In genomic region chr6:71721642-71722041, GRCh38 we compare ENCODE assay signal across 19 cellular contexts.
DNase-seq lines count a peak whose midpoint lies in the region; ATAC-seq and TF ChIP-seq lines count a peak whose summit lies in the region.
"Had no signal": no experiment of that assay in that cellular context is flagged by ENCODE, and none has a peak within 500 bp of the region (broad histone marks: within the 10 kb centered on the region; RNA-seq: fewer than 3 reads in every experiment).

No MANE protein-coding gene starts in this region.

- WGBS in GM23248 (ENCODE audit: low coverage in 1 of 2, low lambda C conversion rate in 2 of 2, missing lambda C conversion rate in 2 of 2), 2 experiments, result 42 to 44% methylated on average over 1 of the region's 1 CpG

- in situ Hi-C loops in GM23248 (cut with MboI) (no loop called here), astrocyte of the cerebellum (cut with HindIII; ENCODE audit: low sequenced_read_pairs) (no loop called here)

- peak overlapping the region; percentile 1 for H3K4me2 ChIP-seq in GM23248 (ENCODE audit: unreplicated experiment)

- peak; percentile 45 for DNase-seq in AG20443 (ENCODE audit: low spot score)
- peak; percentile 59 for DNase-seq in GM23248
- DNase-seq in astrocyte of the cerebellum (ENCODE audit: low read depth), result peak; percentile 74
- peak; percentile 40 for DNase-seq in myocyte (ENCODE audit: low read depth)
- DNase-seq in foreskin keratinocyte, result no peak
- DNase-seq: activated B cell treated with CpG ODN at 0.5 μM for 24 hours; activated naive CD8-positive, alpha-beta T cell treated with anti-CD3 and anti-CD28 coated beads, Interleukin-2, amount 50 U/mL, for 24 hours; Karpas-422; lower lobe of right lung; naive thymus-derived CD4-positive, alpha-beta T cell; NCI-H2171 treated with DMSO at 0.1 percent for 48 hours; SIG-M5; stimulated activated CD4-positive, alpha-beta T cell treated with anti-CD3 and anti-CD28 coated beads, Interleukin-4, amount 100 ng/mL, for 24 hours; T-helper 2 cell had no signal

- no peak overlapping the region for H2AFZ ChIP-seq in GM23248
- H2AFZ ChIP-seq: parathyroid adenoma had no signal

- no peak for TF ChIP-seq CTCF in astrocyte of the cerebellum (IDR thresholded peaks at IDR 0.05; ENCODE audit: low read depth, low read length, missing control alignments)
- TF ChIP-seq CTCF in foreskin keratinocyte (conservative IDR thresholded peaks at IDR 0.05), result no peak

- no peaks in the 10 kb centered on the region for H3K27me3 ChIP-seq in GM23248 (replicated peaks; ENCODE audit: insufficient read depth)
- H3K27me3 ChIP-seq in foreskin keratinocyte, result no peaks in the 10 kb centered on the region

- no peaks in the 10 kb centered on the region for H3K79me2 ChIP-seq in GM23248 (ENCODE audit: insufficient read depth)
- H3K79me2 ChIP-seq: parathyroid adenoma had no signal

- ATAC-seq in foreskin keratinocyte (no peak), HG03045 (IDR thresholded peaks at IDR 0.05; ENCODE audit: unreplicated experiment) (no peak), GM18517 (IDR thresholded peaks at IDR 0.05; ENCODE audit: unreplicated experiment) (no peak)
- ATAC-seq: activated naive CD8-positive, alpha-beta T cell treated with anti-CD3 and anti-CD28 coated beads, Interleukin-2, amount 50 U/mL, for 24 hours; activated T-helper 17 cell treated with anti-CD3 and anti-CD28 coated beads, Interleukin-2, amount 50 U/mL, for 72 hours; lower lobe of right lung; naive thymus-derived CD4-positive, alpha-beta T cell had no signal

- no peaks in the 10 kb centered on the region for H3K9me2 ChIP-seq in GM23248 (ENCODE audit: insufficient read depth)

- H3K27ac ChIP-seq in GM23248 (0 out of 2 replicates have a peak overlapping the region, but pooled peaks have one; percentile 6), foreskin keratinocyte (no peak overlapping the region)
- H3K27ac ChIP-seq: lower lobe of right lung, parathyroid adenoma had no signal

- H3K36me3 ChIP-seq in GM23248 (ENCODE audit: low read depth), result no peaks in the 10 kb centered on the region
- H3K36me3 ChIP-seq: HAP-1, lower lobe of right lung had no signal

- H3F3A ChIP-seq in GM23248 (ENCODE audit: insufficient read depth), result 0 out of 2 replicates have a peak, but pooled peaks cover 4% of the 10 kb centered on the region

- H3K4me3 ChIP-seq in GM23248 (no peak overlapping the region), astrocyte of the cerebellum (ENCODE audit: low read depth, low read length) (no peak overlapping the region)
- H3K4me3 ChIP-seq: HAP-1, lower lobe of right lung had no signal

- H3K4me1 ChIP-seq in GM23248 (ENCODE audit: insufficient read depth), result peaks cover 18% of the 10 kb centered on the region
- H3K4me1 ChIP-seq in foreskin keratinocyte, result no peaks in the 10 kb centered on the region
- H3K4me1 ChIP-seq: HAP-1, lower lobe of right lung, parathyroid adenoma had no signal

- H3K9ac ChIP-seq in GM23248, result no peak overlapping the region
- H3K9ac ChIP-seq: parathyroid adenoma had no signal

- no peaks in the 10 kb centered on the region for H3K9me3 ChIP-seq in GM23248 (ENCODE audit: low read depth)
- H3K9me3 ChIP-seq: HAP-1, lower lobe of right lung had no signal

- H4K20me1 ChIP-seq in GM23248 (ENCODE audit: insufficient read depth), result no peaks in the 10 kb centered on the region

Comparison
In these comparisons a context has a peak if more than half of its experiments do, and no peak if none do; other contexts are left out.
1. DNase-seq: peak in AG20443 (single experiment), GM23248 (single experiment), astrocyte of the cerebellum (single experiment) and myocyte (single experiment); none in foreskin keratinocyte (0 of 2).